ENCODE assay signal across 8 cellular contexts in genomic region chr1:109240158-109241152, GRCh38. TPM values are rescaled to one million over a fixed set of nuclear protein-coding genes. Genes with fewer than 3 reads are reported as not detected.
DNase-seq lines count a peak whose midpoint lies in the region; ATAC-seq and TF ChIP-seq lines count a peak whose summit lies in the region.

No MANE protein-coding gene starts in this region.

- H3K36me3 ChIP-seq in WERI-Rb-1 (peaks cover 39% of the 10 kb centered on the region), sigmoid colon (peaks cover 18 to 38% (median 34%) of the 10 kb centered on the region in 4 donors)

- DNase-seq in stimulated activated CD4-positive, alpha-beta T cell treated with anti-CD3 and anti-CD28 coated beads, Interleukin-4, amount 100 ng/mL, for 1 hour, result peak; percentile 28
- DNase-seq in stimulated activated CD4-positive, alpha-beta T cell treated with anti-CD3 and anti-CD28 coated beads, Interleukin-1b, Interleukin-23, amount 100 ng/mL, for 48 hours, result no peak
- DNase-seq in WERI-Rb-1 (peak; percentile 61), Right ventricle myocardium superior (peak; percentile 83), sigmoid colon (peak; percentile 84), SW480 (ENCODE audit: low spot score) (no peak), GM19238 (ENCODE audit: insufficient read length, low spot score) (no peak)

- no peaks in the 10 kb centered on the region for H3K27me3 ChIP-seq in WERI-Rb-1 (ENCODE audit: insufficient read depth, low read depth, severe bottlenecking)
- no peaks in the 10 kb centered on the region for H3K27me3 ChIP-seq in sigmoid colon

- intact Hi-C loops in Right ventricle myocardium superior (cut with DNase I) (no loop called here), sigmoid colon (cut with DNase I) (no loop called here)

- TF ChIP-seq POLR2A in sigmoid colon (IDR thresholded peaks at IDR 0.05), result no peak

- TF ChIP-seq CTCF in WERI-Rb-1 (IDR thresholded peaks at IDR 0.05; ENCODE audit: low read depth, low read length), result no peak
- no peak for TF ChIP-seq CTCF in sigmoid colon (IDR thresholded peaks at IDR 0.05)

- no peak for TF ChIP-seq EP300 in sigmoid colon (IDR thresholded peaks at IDR 0.05)

- no peak overlapping the region for H3K4me3 ChIP-seq in WERI-Rb-1 (ENCODE audit: low read depth, low read length)
- peak overlapping the region in 2 of 4 donors; percentile 12 to 20 for H3K4me3 ChIP-seq in sigmoid colon

- H3K4me1 ChIP-seq in sigmoid colon, result peaks cover 0 to 25% (median 21%) of the 10 kb centered on the region in 4 donors

- ATAC-seq in Right ventricle myocardium superior (ENCODE audit: poor library complexity) (peak; percentile 54), HG02763 (IDR thresholded peaks at IDR 0.05; ENCODE audit: unreplicated experiment) (no peak)

- WGBS in sigmoid colon, 2 donors, result 26 to 47% methylated on average over 26 of the region's 26 CpGs

- no peaks in the 10 kb centered on the region for H3K9me3 ChIP-seq in WERI-Rb-1 (ENCODE audit: severe bottlenecking)
- H3K9me3 ChIP-seq in sigmoid colon, result no peaks in the 10 kb centered on the region

- H3K27ac ChIP-seq in WERI-Rb-1 (no peak overlapping the region), sigmoid colon (peak overlapping the region; percentile 62 to 73 (median 68))

RNA-seq across cellular contexts. Expression of gene CELSR2, which starts 8.9 kb away (rescaled TPM):
- total RNA-seq in Right ventricle myocardium superior, result 6.3 TPM
- 10 to 100 TPM in 1 of 4 donors, 1 to 10 TPM in 3; 3.6 to 10.8 (median 5.3) TPM for total RNA-seq in sigmoid colon
- 1 to 10 TPM in 1 of 3 donors, under 1 TPM in 2; under 0.01 to 3.3 (median under 0.01) TPM for polyA plus RNA-seq in sigmoid colon

RNA-seq across cellular contexts. Expression of gene SARS1, which starts 26.7 kb away (rescaled TPM):
- total RNA-seq in Right ventricle myocardium superior (92.8 TPM), sigmoid colon (100 to 1,000 TPM; 106 to 160 (median 148) TPM)
- 100 to 1,000 TPM; 100 to 135 (median 108) TPM for polyA plus RNA-seq in sigmoid colon

RNA-seq across cellular contexts. Expression of gene PSRC1, which starts 42.5 kb away (rescaled TPM):
- 0.73 TPM for total RNA-seq in Right ventricle myocardium superior
- total RNA-seq in sigmoid colon, result 10 to 100 TPM in 1 of 4 donors, 1 to 10 TPM in 3; 2.3 to 13.6 (median 7.4) TPM
- polyA plus RNA-seq in sigmoid colon, result 10 to 100 TPM in 1 of 3 donors, 1 to 10 TPM in 2; 3.0 to 12.2 (median 3.6) TPM

Comparison
In these comparisons a context has a peak if more than half of its experiments do, and no peak if none do; other contexts are left out.
1. DNase-seq: peak in stimulated activated CD4-positive, alpha-beta T cell treated with anti-CD3 and anti-CD28 coated beads, Interleukin-4, amount 100 ng/mL, for 1 hour (single experiment), WERI-Rb-1 (single experiment), Right ventricle myocardium superior (single experiment) and sigmoid colon (single experiment); none in stimulated activated CD4-positive, alpha-beta T cell treated with anti-CD3 and anti-CD28 coated beads, Interleukin-1b, Interleukin-23, amount 100 ng/mL, for 48 hours (single experiment), SW480 (single experiment) and GM19238 (single experiment).